In the genomic region with DNA sequence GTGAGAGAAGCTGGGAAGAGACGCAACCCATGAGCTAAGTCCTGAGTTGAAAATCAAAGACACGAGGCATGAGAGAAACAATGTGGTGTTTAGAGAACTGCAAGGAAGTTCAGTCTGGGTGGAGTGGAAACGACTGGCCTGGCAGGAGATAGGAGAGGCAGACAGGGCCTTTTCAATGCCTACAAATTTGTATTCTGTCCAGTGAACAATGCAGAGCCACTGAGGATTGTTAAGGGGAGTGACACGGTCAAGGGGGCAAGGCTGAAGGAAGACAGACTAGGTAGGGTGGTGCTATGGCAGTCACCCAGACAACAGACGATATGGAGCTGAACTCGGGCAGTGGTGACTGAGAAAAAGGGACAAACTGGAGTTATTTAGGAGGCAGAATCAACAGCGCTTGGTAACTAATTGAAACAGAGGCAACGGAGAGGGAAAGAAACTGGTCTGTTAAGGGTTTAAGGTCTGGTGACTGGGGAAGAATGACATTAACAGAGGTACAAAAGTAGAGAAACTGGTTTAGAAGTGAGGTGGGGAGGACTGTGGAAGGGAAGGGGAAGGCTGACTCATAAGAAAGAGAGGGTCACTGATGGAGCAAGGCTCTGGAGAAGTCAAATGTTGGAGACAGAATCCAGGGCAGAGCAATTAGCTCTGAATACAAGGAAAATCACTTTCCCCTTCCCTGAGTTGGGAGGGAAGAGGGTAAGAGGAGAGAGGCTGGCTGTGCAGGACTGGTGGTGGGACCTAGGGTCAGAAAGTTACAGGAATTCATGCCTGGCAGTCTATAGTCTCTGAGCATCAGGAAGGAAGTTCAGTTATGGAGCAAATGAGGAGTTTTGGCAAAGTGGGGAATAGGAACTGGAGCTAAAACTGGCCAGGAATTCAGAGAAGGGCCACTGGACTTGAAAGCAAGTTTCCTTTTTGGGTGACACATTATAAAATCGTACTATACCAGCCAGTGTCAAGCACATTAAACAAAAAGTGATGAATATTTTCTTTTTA, we compare ENCODE assay signal across 10 cellular contexts.
DNase-seq lines count a peak whose midpoint lies in the region; FAIRE-seq and TF ChIP-seq lines count a peak whose summit lies in the region.
"Had no signal": no experiment of that assay in that cellular context is flagged by ENCODE, and none has a peak within 500 bp of the region (broad histone marks: within the 10 kb centered on the region; RNA-seq: fewer than 3 reads in every experiment).

No MANE protein-coding gene starts in this region.

- no peak overlapping the region for H3K9ac ChIP-seq in HUES64 (ENCODE audit: low read depth, low read length)
- H3K9ac ChIP-seq in stomach smooth muscle (ENCODE audit: low read length in 2 of 2), result peak overlapping the region in 1 of 2 donors; percentile 30

- H3K4me3 Mint-ChIP-seq in immature natural killer cell, result no peak overlapping the region
- H3K4me3 Mint-ChIP-seq: memory B cell had no signal

- H3K36me3 ChIP-seq in HUES64 (ENCODE audit: insufficient read depth, low read length) (peaks cover 12% of the 10 kb centered on the region), stomach smooth muscle (ENCODE audit: control insufficient read depth in 2 of 2, insufficient read depth in 2 of 2, low read length in 2 of 2) (no peaks in the 10 kb centered on the region)

- H3K4me1 Mint-ChIP-seq in immature natural killer cell, result no peaks in the 10 kb centered on the region
- H3K4me1 Mint-ChIP-seq: memory B cell had no signal

- H3K27ac ChIP-seq in HUES64 (ENCODE audit: low read depth, low read length) (peak overlapping the region; percentile 32; the same call in 1 of the 2 replicates), layer of hippocampus (ENCODE audit: low read depth, low read length) (peak overlapping the region; percentile 36), stomach smooth muscle (ENCODE audit: low read length) (peak overlapping the region; percentile 66)

- H3K27me3 Mint-ChIP-seq in immature natural killer cell (ENCODE audit: low read depth in 3 of 3), result peaks cover 0 to 1% (median 0%) of the 10 kb centered on the region in 3 donors

- H3K4me3 ChIP-seq in HUES64 (ENCODE audit: low read length), result no peak overlapping the region
- H3K4me3 ChIP-seq in stomach smooth muscle (ENCODE audit: low read length in 2 of 2), result peak overlapping the region in 1 of 2 donors; percentile 47

- peaks cover 0 to 2% (median 0%) of the 10 kb centered on the region in 6 donors for H3K9me3 Mint-ChIP-seq in immature natural killer cell
- H3K9me3 Mint-ChIP-seq: activated T-helper 2 cell treated with anti-CD3 and anti-CD28 coated beads, Interferon-gamma antibody, Interleukin-2, Interleukin-4, amounts not matched to agents 10 μg/mL and 5 μg/mL and 100 μg/mL, durations not matched to agents 14 hours and 24 hours and 36 hours; memory B cell had no signal

- H3K4me1 ChIP-seq in HUES64 (ENCODE audit: insufficient read depth, low read length) (peaks cover 47% of the 10 kb centered on the region), stomach smooth muscle (ENCODE audit: control insufficient read depth, insufficient read depth, low read length) (peaks cover 16% of the 10 kb centered on the region)

- H3K27me3 ChIP-seq in HUES64 (ENCODE audit: insufficient read depth, low read length) (no peaks in the 10 kb centered on the region), layer of hippocampus (ENCODE audit: control insufficient read depth, insufficient read depth, low read length) (no peaks in the 10 kb centered on the region), stomach smooth muscle (ENCODE audit: control insufficient read depth in 1 of 2, insufficient read depth in 2 of 2, low read length in 2 of 2) (no peaks in the 10 kb centered on the region)

- peaks cover 0 to 2% (median 0%) of the 10 kb centered on the region in 3 donors for H3K36me3 Mint-ChIP-seq in immature natural killer cell
- H3K36me3 Mint-ChIP-seq: memory B cell had no signal

- 72% methylated on average over 9 of the region's 9 CpGs for WGBS in HUES64

- H3K9me3 ChIP-seq in HUES64 (ENCODE audit: insufficient read depth, low read depth, low read length) (no peaks in the 10 kb centered on the region), stomach smooth muscle (ENCODE audit: control insufficient read depth in 2 of 2, low read length in 2 of 2) (no peaks in the 10 kb centered on the region)

- H3K27ac Mint-ChIP-seq in immature natural killer cell, result no peak overlapping the region
- H3K27ac Mint-ChIP-seq: activated T-helper 2 cell treated with anti-CD3 and anti-CD28 coated beads, Interferon-gamma antibody, Interleukin-2, Interleukin-4, amounts not matched to agents 10 μg/mL and 5 μg/mL and 100 μg/mL, durations not matched to agents 14 hours and 24 hours and 36 hours; memory B cell had no signal

- FAIRE-seq in GM12891 (lab: Jason Lieb, UNC), result no peak

- no peak for TF ChIP-seq POLR2A in GM12891 (IDR thresholded peaks at IDR 0.05; ENCODE audit: low read depth, low read length)

- DNase-seq in dermis microvascular lymphatic vessel endothelial cell (ENCODE audit: low read depth in 2 of 2), result peak; percentile 68 to 70
- no peak for DNase-seq in immature natural killer cell
- no peak for DNase-seq in NOMO-1 treated with DMSO at 0.1 percent for 48 hours (lab: John Stamatoyannopoulos, UW; ENCODE audit: unreplicated experiment)
- DNase-seq in GM12891 (ENCODE audit: insufficient read length, low spot score), result no peak
- DNase-seq in NCI-H82 treated with DMSO at 0.1 percent for 48 hours (lab: John Stamatoyannopoulos, UW; ENCODE audit: unreplicated experiment), result no peak

TF ChIP-seq in GM12891, 5 proteins besides CTCF, POLR2A, EP300 and RAD21:
- TF ChIP-seq POLR2AphosphoS5 (IDR thresholded peaks at IDR 0.05; ENCODE audit: low read depth, low read length), result no peak

Comparison
In these comparisons a context has a peak if more than half of its experiments do, and no peak if none do; other contexts are left out.
1. DNase-seq: peak in dermis microvascular lymphatic vessel endothelial cell (2 of 2); none in immature natural killer cell (0 of 3), NOMO-1 treated with DMSO at 0.1 percent for 48 hours (single experiment), GM12891 (single experiment) and NCI-H82 treated with DMSO at 0.1 percent for 48 hours (single experiment).
2. Peak in every context shown above with its lines, with median percentiles within 50 percentile points of each other: H3K27ac ChIP-seq.